Comparison of ENCODE assay signal across 19 cellular contexts in the genomic region with DNA sequence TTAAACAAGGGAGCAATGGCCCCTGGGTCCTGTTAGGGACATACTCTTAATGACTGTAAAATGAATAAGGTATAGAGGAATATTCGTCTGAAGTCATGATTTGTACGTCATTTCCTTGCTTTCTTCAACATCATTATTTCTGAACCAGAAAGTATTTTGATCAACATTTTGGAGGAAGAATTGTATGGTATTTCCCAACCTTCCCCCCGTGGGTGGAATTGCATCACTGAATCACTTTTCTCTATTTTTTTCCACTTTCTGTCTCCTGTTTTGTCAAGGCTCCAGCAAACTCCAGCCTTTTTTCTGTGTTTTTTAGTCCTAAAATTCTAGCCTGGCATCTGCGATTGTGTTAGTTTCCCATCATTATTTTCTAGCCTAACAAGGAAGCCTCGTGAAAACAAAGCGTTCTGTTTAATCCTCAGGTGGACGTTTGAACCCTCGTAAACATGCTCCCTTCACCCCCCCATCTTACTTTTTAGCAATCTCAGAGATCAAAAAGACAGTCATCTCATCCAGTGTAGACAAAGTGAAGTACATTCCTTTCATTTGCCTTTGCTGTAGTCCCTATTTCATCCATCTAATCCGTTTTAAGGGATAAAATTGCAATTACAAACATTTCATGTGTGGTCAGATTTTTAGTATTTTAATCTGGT.
DNase-seq lines count a peak whose midpoint lies in the region; ATAC-seq and TF ChIP-seq lines count a peak whose summit lies in the region.
"Had no signal": no experiment of that assay in that cellular context is flagged by ENCODE, and none has a peak within 500 bp of the region (broad histone marks: within the 10 kb centered on the region; RNA-seq: fewer than 3 reads in every experiment).

No MANE protein-coding gene starts in this region.

- TF ChIP-seq CTCF in HFFc6 (IDR thresholded peaks at IDR 0.05) (no peak), cardiac fibroblast (IDR thresholded peaks at IDR 0.05; ENCODE audit: low read depth, low read length) (no peak), left lung (IDR thresholded peaks at IDR 0.05) (no peak), heart left ventricle (IDR thresholded peaks at IDR 0.05) (no peak)

- WGBS in heart left ventricle, 4 donors: 84 to 86% (median 85%) methylated on average over 9 of the region's 9 CpGs

- H3K9me3 ChIP-seq in left lung (no peaks in the 10 kb centered on the region), subcutaneous abdominal adipose tissue (ENCODE audit: control insufficient read depth in 5 of 5, low read length in 5 of 5) (no peaks in the 10 kb centered on the region), heart left ventricle (no peaks in the 10 kb centered on the region)

- H3K36me3 ChIP-seq in left lung (no peaks in the 10 kb centered on the region), subcutaneous abdominal adipose tissue (ENCODE audit: control insufficient read depth in 5 of 5, insufficient read depth in 5 of 5, low read length in 5 of 5) (no peaks in the 10 kb centered on the region), heart left ventricle (peaks cover 0 to 18% (median 0%) of the 10 kb centered on the region in 9 donors)

- H3K27me3 Mint-ChIP-seq in HFFc6 (ENCODE audit: insufficient read depth): peaks cover 1% of the 10 kb centered on the region
- H3K27me3 Mint-ChIP-seq: naive thymus-derived CD8-positive, alpha-beta T cell; T-cell had no signal

- no peaks in the 10 kb centered on the region for H3K9me3 Mint-ChIP-seq in HFFc6
- H3K9me3 Mint-ChIP-seq: activated T-helper 2 cell treated with anti-CD3 and anti-CD28 coated beads, Interferon-gamma antibody, Interleukin-2, Interleukin-4, amounts not matched to agents 10 μg/mL and 5 μg/mL and 100 μg/mL, durations not matched to agents 14 hours and 24 hours and 36 hours; naive thymus-derived CD8-positive, alpha-beta T cell; stimulated activated effector memory CD8-positive, alpha-beta T cell treated with anti-CD3 and anti-CD28 coated beads, Interleukin-12 subunit alpha, Interleukin-12 subunit beta, amount 100 ng/mL, for 72 hours; T-cell had no signal

- intact Hi-C loops in left lung (cut with DNase I) (no loop called here), heart left ventricle (cut with DNase I) (no loop called here)

- H3K27me3 ChIP-seq in left lung (no peaks in the 10 kb centered on the region), subcutaneous abdominal adipose tissue (ENCODE audit: control insufficient read depth in 5 of 5, insufficient read depth in 4 of 5, low read length in 5 of 5) (no peaks in the 10 kb centered on the region), heart left ventricle (no peaks in the 10 kb centered on the region)

- peak overlapping the region; percentile 64 for H3K27ac Mint-ChIP-seq in HFFc6
- H3K27ac Mint-ChIP-seq: activated T-helper 2 cell treated with anti-CD3 and anti-CD28 coated beads, Interferon-gamma antibody, Interleukin-2, Interleukin-4, amounts not matched to agents 10 μg/mL and 5 μg/mL and 100 μg/mL, durations not matched to agents 14 hours and 24 hours and 36 hours; naive thymus-derived CD8-positive, alpha-beta T cell; stimulated activated effector memory CD8-positive, alpha-beta T cell treated with anti-CD3 and anti-CD28 coated beads, Interleukin-12 subunit alpha, Interleukin-12 subunit beta, amount 100 ng/mL, for 72 hours; T-cell had no signal

- H3K9ac ChIP-seq in subcutaneous abdominal adipose tissue (ENCODE audit: low read length in 5 of 5): peak overlapping the region in 3 of 5 donors; percentile 16 to 52 (median 27)
- H3K9ac ChIP-seq: KMS-11 had no signal

- ATAC-seq in left lung (no peak), heart left ventricle (no peak)
- ATAC-seq: left lobe of liver; naive thymus-derived CD8-positive, alpha-beta T cell; stimulated activated effector memory CD8-positive, alpha-beta T cell treated with anti-CD3 and anti-CD28 coated beads, Interleukin-12 subunit alpha, Interleukin-12 subunit beta, amount 100 ng/mL, for 72 hours; T-cell had no signal

- peaks cover 58% of the 10 kb centered on the region for H3K4me1 Mint-ChIP-seq in HFFc6 (ENCODE audit: low read depth)

- no peak overlapping the region for H3K4me3 ChIP-seq in cardiac fibroblast (replicated peaks in 1 of 2; ENCODE audit: low read depth in 2 of 2, low read length in 2 of 2)
- H3K4me3 ChIP-seq in left lung: no peak overlapping the region
- H3K4me3 ChIP-seq in subcutaneous abdominal adipose tissue (ENCODE audit: low read depth in 1 of 5, low read length in 5 of 5): peak overlapping the region in 1 of 5 donors; percentile 26
- no peak overlapping the region for H3K4me3 ChIP-seq in heart left ventricle

- peak overlapping the region; percentile 12; the same call in 1 of the 2 replicates for H3K4me3 Mint-ChIP-seq in HFFc6
- H3K4me3 Mint-ChIP-seq: naive thymus-derived CD8-positive, alpha-beta T cell; stimulated activated effector memory CD8-positive, alpha-beta T cell treated with anti-CD3 and anti-CD28 coated beads, Interleukin-12 subunit alpha, Interleukin-12 subunit beta, amount 100 ng/mL, for 72 hours; T-cell had no signal

- H3K36me3 Mint-ChIP-seq in HFFc6 (ENCODE audit: low read depth): peaks cover 28% of the 10 kb centered on the region

- H3K27ac ChIP-seq in left lung (peak overlapping the region; percentile 34 to 51), subcutaneous abdominal adipose tissue (ENCODE audit: low read depth, low read length) (peak overlapping the region; percentile 73), heart left ventricle (peak overlapping the region in 2 of 12 donors; percentile 44 to 80)
- H3K27ac ChIP-seq: KMS-11, RWPE1 had no signal

- DNase-seq in HFFc6 (peak; percentile 33), cardiac fibroblast (ENCODE audit: low read depth in 2 of 2) (peak; percentile 78 to 81), left lung (no peak), heart left ventricle (no peak), NCI-H69 (lab: John Stamatoyannopoulos, UW) (no peak)
- DNase-seq in stimulated activated naive CD4-positive, alpha-beta T cell treated with Interleukin-2 at 50 U/mL for 16 hours (lab: John Stamatoyannopoulos, UW): no peak
- DNase-seq in activated CD8-positive, alpha-beta memory T cell treated with anti-CD3 and anti-CD28 coated beads, Interleukin-2, amount 50 U/mL, for 48 hours: no peak
- DNase-seq: activated CD4-positive, alpha-beta T cell treated with anti-CD3 and anti-CD28 coated beads for 1 hour; naive thymus-derived CD8-positive, alpha-beta T cell; NCI-H2029; NCI-H748 treated with DMSO at 0.1 percent for 48 hours; stimulated activated CD4-positive, alpha-beta T cell treated with anti-CD3 and anti-CD28 coated beads, Interleukin-4, amount 100 ng/mL, for 4 hours; T-cell had no signal

- H3K4me1 ChIP-seq in left lung (peaks cover 10 to 50% of the 10 kb centered on the region in 2 donors), subcutaneous abdominal adipose tissue (ENCODE audit: control insufficient read depth in 5 of 5, insufficient read depth in 5 of 5, low read length in 5 of 5) (peaks cover 7 to 45% (median 32%) of the 10 kb centered on the region in 5 donors), heart left ventricle (peaks cover 0 to 89% (median 25%) of the 10 kb centered on the region in 12 donors)

- TF ChIP-seq POLR2A in heart left ventricle (IDR thresholded peaks at IDR 0.05): no peak

Comparison
In these comparisons a context has a peak if more than half of its experiments do, and no peak if none do; other contexts are left out.
1. DNase-seq: peak in HFFc6 (single experiment) and cardiac fibroblast (2 of 2); none in left lung (0 of 2), stimulated activated naive CD4-positive, alpha-beta T cell treated with Interleukin-2 at 50 U/mL for 16 hours (single experiment), heart left ventricle (0 of 5), activated CD8-positive, alpha-beta memory T cell treated with anti-CD3 and anti-CD28 coated beads, Interleukin-2, amount 50 U/mL, for 48 hours (single experiment) and NCI-H69 (single experiment).